8 cellular contexts compared by ENCODE assay signal in the genomic region with DNA sequence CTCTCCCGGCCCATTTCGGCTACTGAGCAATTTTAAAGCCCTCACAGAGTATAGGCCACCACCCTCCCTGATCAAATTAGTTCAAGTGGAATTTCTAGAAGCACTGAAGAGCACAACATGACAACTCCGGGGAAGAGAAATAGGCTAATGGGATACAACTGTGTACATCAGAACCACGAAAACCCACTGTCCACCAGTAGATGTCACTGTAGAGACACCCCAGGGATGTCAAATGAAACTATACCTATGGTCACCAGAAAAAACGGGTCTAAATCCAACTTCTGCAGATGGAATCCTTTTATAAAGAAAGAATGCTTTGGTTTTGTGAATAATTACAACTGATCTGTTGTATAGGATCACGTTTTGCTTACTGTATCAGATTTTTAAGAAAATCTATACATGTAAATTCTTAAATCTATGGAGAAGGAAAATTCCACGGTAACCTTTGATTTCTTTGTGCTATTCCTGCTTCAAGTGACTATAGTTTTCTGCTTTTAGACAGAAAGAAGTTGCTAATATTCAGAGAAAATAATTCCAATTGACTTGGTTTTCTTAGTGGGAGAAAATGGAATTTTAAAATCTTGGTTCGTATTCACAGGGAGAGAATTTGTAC. TPM values are rescaled to one million over a fixed set of nuclear protein-coding genes. Genes with fewer than 3 reads are reported as not detected.
DNase-seq lines count a peak whose midpoint lies in the region; ATAC-seq and TF ChIP-seq lines count a peak whose summit lies in the region.

No MANE protein-coding gene starts in this region.

- no peak overlapping the region for H3K4me3 Mint-ChIP-seq in CD14-positive monocyte
- no peak overlapping the region for H3K4me3 Mint-ChIP-seq in WTC11

- H3K4me1 Mint-ChIP-seq in CD14-positive monocyte (no peaks in the 10 kb centered on the region), WTC11 (no peaks in the 10 kb centered on the region)

- peak; percentile 56 for TF ChIP-seq CTCF in CD14-positive monocyte (IDR thresholded peaks at IDR 0.05)
- 0 out of 2 replicates have a peak, but pooled peaks have one; percentile 14 for TF ChIP-seq CTCF in WTC11 (IDR thresholded peaks at IDR 0.05)

- H3K9me3 Mint-ChIP-seq in CD14-positive monocyte: no peaks in the 10 kb centered on the region
- H3K9me3 Mint-ChIP-seq in WTC11: no peaks in the 10 kb centered on the region

- ATAC-seq in WTC11 (peak; percentile 72), HG02981 (IDR thresholded peaks at IDR 0.05; ENCODE audit: unreplicated experiment) (no peak)

- CTCF ChIA-PET in WTC11 (lab: Charles Lee): interaction anchor here (0.6 to 1.0 kb wide), 3 partner anchors 9 to 25 kb away, joined by 3 read pairs; no protein-coding TSS in a partner anchor

- H3K36me3 Mint-ChIP-seq in CD14-positive monocyte: peaks cover 80% of the 10 kb centered on the region in 2 donors
- H3K36me3 Mint-ChIP-seq in WTC11: no peaks in the 10 kb centered on the region

- H3K27me3 Mint-ChIP-seq in CD14-positive monocyte (ENCODE audit: low read depth in 3 of 3) (peaks cover 0 to 21% (median 0%) of the 10 kb centered on the region in 3 donors), WTC11 (ENCODE audit: low read depth) (no peaks in the 10 kb centered on the region)

- H3K27ac Mint-ChIP-seq in CD14-positive monocyte (peak overlapping the region in 4 of 7 donors; percentile 12 to 63 (median 38)), WTC11 (no peak overlapping the region)

- DNase-seq in CD14-positive monocyte (ENCODE audit: low spot score): no peak
- DNase-seq in GM19238 (ENCODE audit: insufficient read length, low spot score): peak; percentile 25
- DNase-seq in NCI-H128 (lab: John Stamatoyannopoulos, UW; ENCODE audit: unreplicated experiment): peak; percentile 9
- DNase-seq in WTC11 (ENCODE audit: low spot score): peak; percentile 48
- DNase-seq in epidermal melanocyte (ENCODE audit: insufficient read length, low spot score): peak; percentile 49
- peak; percentile 41 for DNase-seq in midbrain (lab: John Stamatoyannopoulos, UW)
- DNase-seq in NCI-H1048 (lab: John Stamatoyannopoulos, UW): no peak

- POLR2A ChIA-PET in WTC11 (lab: Charles Lee): no interaction called here

- intact Hi-C loops in CD14-positive monocyte (cut with micrococcal nuclease): no loop called here

TF ChIP-seq in WTC11, 78 proteins besides CTCF, POLR2A, EP300 and RAD21:
- TF ChIP-seq ZNF671 (CRISPR knock-in tag; IDR thresholded peaks at IDR 0.05): no peak
- TF ChIP-seq, protein P1, sequence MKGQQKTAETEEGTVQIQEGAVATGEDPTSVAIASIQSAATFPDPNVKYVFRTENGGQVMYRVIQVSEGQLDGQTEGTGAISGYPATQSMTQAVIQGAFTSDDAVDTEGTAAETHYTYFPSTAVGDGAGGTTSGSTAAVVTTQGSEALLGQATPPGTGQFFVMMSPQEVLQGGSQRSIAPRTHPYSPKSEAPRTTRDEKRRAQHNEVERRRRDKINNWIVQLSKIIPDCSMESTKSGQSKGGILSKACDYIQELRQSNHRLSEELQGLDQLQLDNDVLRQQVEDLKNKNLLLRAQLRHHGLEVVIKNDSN (CRISPR knock-in tag; IDR thresholded peaks at IDR 0.05): no peak
- TF ChIP-seq GRHL2 (CRISPR knock-in tag; IDR thresholded peaks at IDR 0.05; ENCODE audit: insufficient replicate concordance, severe bottlenecking): no peak
- no peak for TF ChIP-seq GABPB1 (CRISPR knock-in tag; IDR thresholded peaks at IDR 0.05)
- TF ChIP-seq, protein P2, sequence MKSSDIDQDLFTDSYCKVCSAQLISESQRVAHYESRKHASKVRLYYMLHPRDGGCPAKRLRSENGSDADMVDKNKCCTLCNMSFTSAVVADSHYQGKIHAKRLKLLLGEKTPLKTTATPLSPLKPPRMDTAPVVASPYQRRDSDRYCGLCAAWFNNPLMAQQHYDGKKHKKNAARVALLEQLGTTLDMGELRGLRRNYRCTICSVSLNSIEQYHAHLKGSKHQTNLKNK (CRISPR knock-in tag; IDR thresholded peaks at IDR 0.05): no peak
- no peak for TF ChIP-seq ZNF423 (CRISPR knock-in tag; IDR thresholded peaks at IDR 0.05)
- no peak for TF ChIP-seq SMAD3 (CRISPR knock-in tag; IDR thresholded peaks at IDR 0.05; ENCODE audit: borderline replicate concordance)
- no peak for TF ChIP-seq MXD4 (CRISPR knock-in tag; IDR thresholded peaks at IDR 0.05; ENCODE audit: borderline replicate concordance)
- no peak for TF ChIP-seq ZNF396 (CRISPR knock-in tag; IDR thresholded peaks at IDR 0.05; ENCODE audit: borderline replicate concordance)
- TF ChIP-seq NFYB (CRISPR knock-in tag; conservative IDR thresholded peaks at IDR 0.05; ENCODE audit: low read depth): no peak
- TF ChIP-seq TP53 (CRISPR knock-in tag; IDR thresholded peaks at IDR 0.05): no peak

RNA-seq across cellular contexts. Expression of a gene that starts 29.5 kb away (rescaled TPM):
- not detected for polyA plus RNA-seq in CD14-positive monocyte
- total RNA-seq in WTC11 (2021): 3.8 to 4.4 TPM (median 3.8 TPM) in 3 replicates

Comparison
In these comparisons a context has a peak if more than half of its experiments do, and no peak if none do; other contexts are left out.
1. DNase-seq: peak in GM19238 (single experiment), NCI-H128 (single experiment), WTC11 (single experiment), epidermal melanocyte (single experiment) and midbrain (single experiment); none in CD14-positive monocyte (single experiment) and NCI-H1048 (single experiment).